Comparison of ENCODE assay signal across 8 cellular contexts in genomic region chr6:137219664-137220252, GRCh38. TPM values are rescaled to one million over a fixed set of nuclear protein-coding genes. Genes with fewer than 3 reads are reported as not detected.
DNase-seq lines count a peak whose midpoint lies in the region; ATAC-seq, FAIRE-seq and TF ChIP-seq lines count a peak whose summit lies in the region.

No MANE protein-coding gene starts in this region.

- H3K36me3 ChIP-seq in K562 (ENCODE audit: control insufficient read depth, insufficient read depth, low read length) (no peaks in the 10 kb centered on the region), mucosa of rectum (ENCODE audit: control insufficient read depth in 2 of 2, insufficient read depth in 2 of 2, low read length in 2 of 2) (no peaks in the 10 kb centered on the region)

- H3K9me1 ChIP-seq in K562 (ENCODE audit: control insufficient read depth, insufficient read depth, low read length), result no peaks in the 10 kb centered on the region

- POLR2A ChIA-PET in K562 (lab: Yijun Ruan, JAX), result interaction anchor here (0.5 kb wide), 1 partner anchor 197 kb away, joined by 3 read pairs; no protein-coding TSS in a partner anchor

- BruUV-seq in K562 (replicated peaks; lab: Mats Ljungman, UMichigan), result no TSS peak

- no peak for TF ChIP-seq POLR2A in K562 (conservative IDR thresholded peaks at IDR 0.05)

- H3K4me1 ChIP-seq in K562 (replicated peaks in 1 of 2; ENCODE audit: control insufficient read depth in 2 of 2, insufficient read depth in 2 of 2, low read length in 2 of 2) (peaks cover 14 to 43% of the 10 kb centered on the region in 2 experiments), mucosa of rectum (ENCODE audit: control insufficient read depth in 2 of 2, insufficient read depth in 2 of 2, low read length in 2 of 2) (peaks cover 18 to 36% of the 10 kb centered on the region in 2 donors)

- CTCF ChIA-PET in K562 (lab: Yijun Ruan, JAX; ENCODE audit: low intra/inter-chr PET ratio), result no interaction called here

- H3K9ac ChIP-seq in K562 (ENCODE audit: insufficient read depth in 1 of 2, low read depth in 2 of 2, low read length in 2 of 2) (peak overlapping the region; percentile 73 to 94; a peak in 3 of 4 replicates), mucosa of rectum (ENCODE audit: low read depth in 1 of 2, low read length in 2 of 2) (peak overlapping the region; percentile 38 to 94)

- ATAC-seq in HG03135 (IDR thresholded peaks at IDR 0.05; ENCODE audit: unreplicated experiment) (peak; percentile 10), K562 (no peak)

- H3K27me3 ChIP-seq in K562 (ENCODE audit: control insufficient read depth in 2 of 2, insufficient read depth in 2 of 2, low read length in 2 of 2), result no peaks in the 10 kb centered on the region
- H3K27me3 ChIP-seq in mucosa of rectum (ENCODE audit: control insufficient read depth in 2 of 2, insufficient read depth in 2 of 2, low read length in 2 of 2), result no peaks in the 10 kb centered on the region

- peaks cover 4% of the 10 kb centered on the region; the same call in 1 of the 2 replicates for H4K20me1 ChIP-seq in K562 (replicated peaks; ENCODE audit: control insufficient read depth, insufficient read depth, low read length)

- DNase-seq in GM12864 (ENCODE audit: low read depth) (no peak), K562 (ENCODE audit: extremely low read depth in 1 of 4, low spot score in 3 of 4) (no peak), dedifferentiated amniotic fluid mesenchymal stem cell (ENCODE audit: extremely low spot score) (no peak), occipital lobe (lab: John Stamatoyannopoulos, UW) (no peak)
- DNase-seq in stimulated activated CD8-positive, alpha-beta memory T cell treated with anti-CD3 and anti-CD28 coated beads, Interleukin-4, amount 100 ng/mL, for 48 hours, result no peak
- DNase-seq in effector CD8-positive, alpha-beta T cell (lab: John Stamatoyannopoulos, UW), result no peak

- H3K4me3 ChIP-seq in GM12864 (ENCODE audit: low read depth, low read length) (peak overlapping the region; percentile 84), K562 (peak overlapping the region; percentile 79), mucosa of rectum (ENCODE audit: low read length in 2 of 2) (peak overlapping the region; percentile 93 to 99)

- TF ChIP-seq CTCF in GM12864 (IDR thresholded peaks at IDR 0.05; ENCODE audit: low read depth, low read length, missing control alignments) (no peak), K562 (IDR thresholded peaks at IDR 0.05 in 2 of 3, conservative IDR thresholded peaks at IDR 0.05 in 1 of 3; ENCODE audit: insufficient read depth in 2 of 3, low read depth in 1 of 3, low read length in 3 of 3) (no peak)

- FAIRE-seq in K562 (lab: Jason Lieb, UNC), result no peak

- H3K4me2 ChIP-seq in K562 (ENCODE audit: insufficient read depth, low read length), result peak overlapping the region; percentile 99

- no peak for TF ChIP-seq EP300 in K562 (IDR thresholded peaks at IDR 0.05; ENCODE audit: low read length)

- intact Hi-C loops in K562 (cut with micrococcal nuclease), result no loop called here

- WGBS in K562 (ENCODE audit: insufficient coverage, low coverage, missing lambda C conversion rate), result 56% methylated on average over 6 of the region's 6 CpGs

- TF ChIP-seq RAD21 in K562 (CRISPR knock-in tag; conservative IDR thresholded peaks at IDR 0.05 in 1 of 2, IDR thresholded peaks at IDR 0.05 in 1 of 2), result no peak; a peak in 1 of 4 replicates

- peak overlapping the region; percentile 99 for H2AFZ ChIP-seq in K562 (ENCODE audit: low read depth, low read length)

- H3K79me2 ChIP-seq in K562 (ENCODE audit: control insufficient read depth, insufficient read depth, low read length), result peaks cover 44% of the 10 kb centered on the region

- H3K9me3 ChIP-seq in K562 (replicated peaks; ENCODE audit: control insufficient read depth, insufficient read depth, low read depth, low read length), result no peaks in the 10 kb centered on the region
- no peaks in the 10 kb centered on the region for H3K9me3 ChIP-seq in mucosa of rectum (ENCODE audit: control insufficient read depth in 2 of 2, low read length in 2 of 2)

- in situ Hi-C loops in K562 (cut with MboI), result no loop called here

- peak overlapping the region; percentile 77; the same call in 2 of the 3 replicates for H3K27ac ChIP-seq in K562 (ENCODE audit: extremely low read depth, low read depth, low read length)
- H3K27ac ChIP-seq in mucosa of rectum (ENCODE audit: low read depth in 2 of 2, low read length in 2 of 2), result peak overlapping the region; percentile 98

TF ChIP-seq in K562, 482 proteins besides CTCF, POLR2A, EP300 and RAD21 (continues in another document):
- TF ChIP-seq ZNF449 (CRISPR knock-in tag; IDR thresholded peaks at IDR 0.05) (no peak), SMARCA4 (IDR thresholded peaks at IDR 0.05) (peak; percentile 8; the same call in 1 of the 2 replicates), L3MBTL2 (IDR thresholded peaks at IDR 0.05) (peak; percentile 1; the same call in 1 of the 2 replicates)
- TF ChIP-seq, protein P1, sequence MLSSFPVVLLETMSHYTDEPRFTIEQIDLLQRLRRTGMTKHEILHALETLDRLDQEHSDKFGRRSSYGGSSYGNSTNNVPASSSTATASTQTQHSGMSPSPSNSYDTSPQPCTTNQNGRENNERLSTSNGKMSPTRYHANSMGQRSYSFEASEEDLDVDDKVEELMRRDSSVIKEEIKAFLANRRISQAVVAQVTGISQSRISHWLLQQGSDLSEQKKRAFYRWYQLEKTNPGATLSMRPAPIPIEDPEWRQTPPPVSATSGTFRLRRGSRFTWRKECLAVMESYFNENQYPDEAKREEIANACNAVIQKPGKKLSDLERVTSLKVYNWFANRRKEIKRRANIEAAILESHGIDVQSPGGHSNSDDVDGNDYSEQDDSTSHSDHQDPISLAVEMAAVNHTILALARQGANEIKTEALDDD (IDR thresholded peaks at IDR 0.05), result 0 out of 2 replicates have a peak, but pooled peaks have one; percentile 5

RNA-seq across cellular contexts. Expression of gene IFNGR1, which starts 0.6 kb away (rescaled TPM):
- total RNA-seq in K562 (2011; cell fraction: chromatin; rRNA removed; ENCODE audit: low replicate concordance), result 20.6 and 45.2 TPM in 2 replicates
- total RNA-seq in K562 (2011; cell fraction: nucleolus; rRNA removed), result 21.5 and 26.5 TPM in 2 replicates
- total RNA-seq in K562 (2011; cell fraction: nucleoplasm; rRNA removed), result 30.9 and 31.5 TPM in 2 replicates
- total RNA-seq in K562 (2014; rRNA removed), result 13.4 and 14.7 TPM in 2 replicates
- 26.7 and 31.3 TPM in 2 replicates for total RNA-seq in K562 (2014; rRNA removed; fragmentation: Illumina TruSeq; extraction: Trizol)
- total RNA-seq in K562 (2015; rRNA removed; fragmentation: Illumina TruSeq; extraction: Trizol), result 33.4 and 38.9 TPM in 2 replicates
- total RNA-seq in K562 (2021), result 16.8 and 17.7 TPM in 2 replicates
- 33.0 and 52.5 TPM in 2 replicates for polyA plus RNA-seq in K562 (2011; rRNA removed)
- 4.8 and 21.0 TPM in 2 replicates for polyA plus RNA-seq in K562 (2011; cell fraction: cytosol; rRNA removed)
- polyA plus RNA-seq in K562 (2011; cell fraction: nucleus; rRNA removed), result 24.7 and 52.5 TPM in 2 replicates
- polyA plus RNA-seq in K562 (2012), result 22.6 and 25.6 TPM in 2 replicates
- 22.4 and 26.7 TPM in 2 replicates for polyA plus RNA-seq in K562 (2014; fragmentation: Illumina TruSeq; extraction: Trizol)
- polyA plus RNA-seq in K562 (2014; fragmentation: Nextera tagmentation; extraction: Ambion mirVana), result 10 to 100 TPM; 41.5 to 47.0 TPM
- polyA plus RNA-seq in K562 (2014; rRNA removed), result 19.3 and 21.2 TPM in 2 replicates
- polyA minus RNA-seq in K562 (2011; rRNA and poly(A)+ RNA removed), result 16.9 and 42.2 TPM in 2 replicates
- 8.5 and 22.1 TPM in 2 replicates for polyA minus RNA-seq in K562 (2011; cell fraction: cytosol; rRNA and poly(A)+ RNA removed)
- polyA minus RNA-seq in K562 (2011; cell fraction: nucleus; rRNA and poly(A)+ RNA removed), result 11.8 and 45.1 TPM in 2 replicates
- total RNA-seq in occipital lobe, result 72.5 TPM

RNA-seq across cellular contexts. Expression of gene IL22RA2, which starts 46.3 kb away (rescaled TPM):
- total RNA-seq in K562 (2011; cell fraction: chromatin; rRNA removed; ENCODE audit: low replicate concordance), result not detected in 2 replicates
- total RNA-seq in K562 (2011; cell fraction: nucleolus; rRNA removed), result not detected in 2 replicates
- not detected in 2 replicates for total RNA-seq in K562 (2011; cell fraction: nucleoplasm; rRNA removed)
- total RNA-seq in K562 (2014; rRNA removed), result not detected in 2 replicates
- not detected in 2 replicates for total RNA-seq in K562 (2014; rRNA removed; fragmentation: Illumina TruSeq; extraction: Trizol)
- total RNA-seq in K562 (2015; rRNA removed; fragmentation: Illumina TruSeq; extraction: Trizol), result not detected in 2 replicates
- not detected in 2 replicates for total RNA-seq in K562 (2021)
- not detected in 2 replicates for polyA plus RNA-seq in K562 (2011; rRNA removed)
- not detected in 2 replicates for polyA plus RNA-seq in K562 (2011; cell fraction: cytosol; rRNA removed)
- not detected in 2 replicates for polyA plus RNA-seq in K562 (2011; cell fraction: nucleus; rRNA removed)
- polyA plus RNA-seq in K562 (2012), result not detected in 2 replicates
- polyA plus RNA-seq in K562 (2014; fragmentation: Illumina TruSeq; extraction: Trizol), result not detected in 2 replicates
- polyA plus RNA-seq in K562 (2014; fragmentation: Nextera tagmentation; extraction: Ambion mirVana), result not detected
- 0.03 TPM in 1 of 2 replicates, not detected in the other for polyA plus RNA-seq in K562 (2014; rRNA removed)
- polyA minus RNA-seq in K562 (2011; rRNA and poly(A)+ RNA removed), result not detected in 2 replicates
- not detected in 2 replicates for polyA minus RNA-seq in K562 (2011; cell fraction: cytosol; rRNA and poly(A)+ RNA removed)
- polyA minus RNA-seq in K562 (2011; cell fraction: nucleus; rRNA and poly(A)+ RNA removed), result not detected in 2 replicates
- not detected for total RNA-seq in occipital lobe
